In the genomic region with DNA sequence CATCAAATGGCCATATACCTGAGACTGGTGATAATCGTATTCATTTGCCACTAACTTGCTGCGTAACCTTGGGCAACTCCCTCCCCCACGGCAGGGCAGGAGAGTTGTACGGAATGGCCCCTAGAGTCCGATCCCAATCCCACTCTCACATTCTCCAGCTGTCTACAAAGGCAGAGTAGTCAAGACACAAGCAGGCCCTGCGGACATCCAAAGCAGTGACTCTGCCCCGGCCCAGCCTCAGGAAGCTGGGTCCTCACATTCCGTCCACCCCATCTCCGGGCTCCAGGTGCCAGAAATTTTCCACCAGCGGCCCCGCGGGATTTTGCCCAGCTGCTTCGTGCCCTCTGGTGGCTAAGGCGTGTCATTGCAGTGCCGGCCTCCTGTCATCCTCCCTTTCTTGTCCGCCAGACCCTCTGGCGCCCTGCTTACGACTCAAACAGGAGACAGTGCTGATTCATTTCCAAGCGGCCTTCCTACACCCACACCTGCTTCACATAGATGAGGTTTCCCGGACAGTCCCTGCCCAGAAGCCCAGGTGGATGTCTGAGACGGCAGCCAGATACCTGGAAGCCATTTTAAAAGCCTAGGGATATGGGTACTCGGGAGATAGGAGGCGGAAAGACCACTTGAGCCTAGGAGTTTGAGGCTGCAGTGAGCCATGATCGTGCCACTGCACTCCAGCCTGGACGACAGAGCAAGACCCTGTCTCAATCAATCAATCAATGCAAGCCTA, we compare ENCODE assay signal across 2 cellular contexts.
A peak's percentile ranks its signal among the peaks of the same experiment; 100 is the strongest.
TF ChIP-seq lines count a peak whose summit lies in the region.

No MANE protein-coding gene starts in this region.

TF ChIP-seq in A549, 52 proteins besides CTCF, POLR2A, EP300 and RAD21:
- TF ChIP-seq HOXA7 (CRISPR knock-in tag; IDR thresholded peaks at IDR 0.05) (no peak), TFCP2L1 (CRISPR knock-in tag; IDR thresholded peaks at IDR 0.05) (no peak), HOXB5 (CRISPR knock-in tag; IDR thresholded peaks at IDR 0.05) (peak; percentile 31; the same call in 1 of the 2 replicates), NPAS2 (CRISPR knock-in tag; IDR thresholded peaks at IDR 0.05; ENCODE audit: borderline replicate concordance) (no peak), FOSL2 (IDR thresholded peaks at IDR 0.05) (no peak), FOSL2 (CRISPR knock-in tag; IDR thresholded peaks at IDR 0.05) (peak; percentile 37; the same call in 1 of the 2 replicates), KDM1A (IDR thresholded peaks at IDR 0.05; ENCODE audit: low read depth) (no peak), BHLHE40 (IDR thresholded peaks at IDR 0.05; ENCODE audit: low read depth, low read length) (no peak), JUN (IDR thresholded peaks at IDR 0.05) (peak in 1 of 2 experiments; percentile 59; a peak in 1 of 5 replicates), MAFK (IDR thresholded peaks at IDR 0.05; ENCODE audit: partially characterized antibody) (peak; percentile 25), GATA3 (IDR thresholded peaks at IDR 0.05; ENCODE audit: borderline replicate concordance) (0 out of 2 replicates have a peak, but pooled peaks have one; percentile 11), TP53 (CRISPR knock-in tag; IDR thresholded peaks at IDR 0.05) (peak; percentile 23; the same call in 1 of the 2 replicates), SMC3 (IDR thresholded peaks at IDR 0.05) (peak; percentile 100), MYC (IDR thresholded peaks at IDR 0.05; ENCODE audit: borderline replicate concordance, low read length) (0 out of 2 replicates have a peak, but pooled peaks have one; percentile 58), ATOH8 (CRISPR knock-in tag; IDR thresholded peaks at IDR 0.05; ENCODE audit: low read depth) (0 out of 2 replicates have a peak, but pooled peaks have one; percentile 25)
- TF ChIP-seq, protein P1, sequence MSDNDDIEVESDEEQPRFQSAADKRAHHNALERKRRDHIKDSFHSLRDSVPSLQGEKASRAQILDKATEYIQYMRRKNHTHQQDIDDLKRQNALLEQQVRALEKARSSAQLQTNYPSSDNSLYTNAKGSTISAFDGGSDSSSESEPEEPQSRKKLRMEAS (IDR thresholded peaks at IDR 0.05): peak; percentile 86

TF ChIP-seq in GM23338, 12 proteins besides CTCF, POLR2A, EP300 and RAD21:
- TF ChIP-seq ETS1 (IDR thresholded peaks at IDR 0.05): no peak
- TF ChIP-seq CREB1 (CRISPR knock-in tag; IDR thresholded peaks at IDR 0.05; ENCODE audit: low read depth): peak; percentile 80
- TF ChIP-seq EZH2 (IDR thresholded peaks at IDR 0.05; ENCODE audit: low read depth, unreplicated experiment): no peak
- TF ChIP-seq, protein P2, sequence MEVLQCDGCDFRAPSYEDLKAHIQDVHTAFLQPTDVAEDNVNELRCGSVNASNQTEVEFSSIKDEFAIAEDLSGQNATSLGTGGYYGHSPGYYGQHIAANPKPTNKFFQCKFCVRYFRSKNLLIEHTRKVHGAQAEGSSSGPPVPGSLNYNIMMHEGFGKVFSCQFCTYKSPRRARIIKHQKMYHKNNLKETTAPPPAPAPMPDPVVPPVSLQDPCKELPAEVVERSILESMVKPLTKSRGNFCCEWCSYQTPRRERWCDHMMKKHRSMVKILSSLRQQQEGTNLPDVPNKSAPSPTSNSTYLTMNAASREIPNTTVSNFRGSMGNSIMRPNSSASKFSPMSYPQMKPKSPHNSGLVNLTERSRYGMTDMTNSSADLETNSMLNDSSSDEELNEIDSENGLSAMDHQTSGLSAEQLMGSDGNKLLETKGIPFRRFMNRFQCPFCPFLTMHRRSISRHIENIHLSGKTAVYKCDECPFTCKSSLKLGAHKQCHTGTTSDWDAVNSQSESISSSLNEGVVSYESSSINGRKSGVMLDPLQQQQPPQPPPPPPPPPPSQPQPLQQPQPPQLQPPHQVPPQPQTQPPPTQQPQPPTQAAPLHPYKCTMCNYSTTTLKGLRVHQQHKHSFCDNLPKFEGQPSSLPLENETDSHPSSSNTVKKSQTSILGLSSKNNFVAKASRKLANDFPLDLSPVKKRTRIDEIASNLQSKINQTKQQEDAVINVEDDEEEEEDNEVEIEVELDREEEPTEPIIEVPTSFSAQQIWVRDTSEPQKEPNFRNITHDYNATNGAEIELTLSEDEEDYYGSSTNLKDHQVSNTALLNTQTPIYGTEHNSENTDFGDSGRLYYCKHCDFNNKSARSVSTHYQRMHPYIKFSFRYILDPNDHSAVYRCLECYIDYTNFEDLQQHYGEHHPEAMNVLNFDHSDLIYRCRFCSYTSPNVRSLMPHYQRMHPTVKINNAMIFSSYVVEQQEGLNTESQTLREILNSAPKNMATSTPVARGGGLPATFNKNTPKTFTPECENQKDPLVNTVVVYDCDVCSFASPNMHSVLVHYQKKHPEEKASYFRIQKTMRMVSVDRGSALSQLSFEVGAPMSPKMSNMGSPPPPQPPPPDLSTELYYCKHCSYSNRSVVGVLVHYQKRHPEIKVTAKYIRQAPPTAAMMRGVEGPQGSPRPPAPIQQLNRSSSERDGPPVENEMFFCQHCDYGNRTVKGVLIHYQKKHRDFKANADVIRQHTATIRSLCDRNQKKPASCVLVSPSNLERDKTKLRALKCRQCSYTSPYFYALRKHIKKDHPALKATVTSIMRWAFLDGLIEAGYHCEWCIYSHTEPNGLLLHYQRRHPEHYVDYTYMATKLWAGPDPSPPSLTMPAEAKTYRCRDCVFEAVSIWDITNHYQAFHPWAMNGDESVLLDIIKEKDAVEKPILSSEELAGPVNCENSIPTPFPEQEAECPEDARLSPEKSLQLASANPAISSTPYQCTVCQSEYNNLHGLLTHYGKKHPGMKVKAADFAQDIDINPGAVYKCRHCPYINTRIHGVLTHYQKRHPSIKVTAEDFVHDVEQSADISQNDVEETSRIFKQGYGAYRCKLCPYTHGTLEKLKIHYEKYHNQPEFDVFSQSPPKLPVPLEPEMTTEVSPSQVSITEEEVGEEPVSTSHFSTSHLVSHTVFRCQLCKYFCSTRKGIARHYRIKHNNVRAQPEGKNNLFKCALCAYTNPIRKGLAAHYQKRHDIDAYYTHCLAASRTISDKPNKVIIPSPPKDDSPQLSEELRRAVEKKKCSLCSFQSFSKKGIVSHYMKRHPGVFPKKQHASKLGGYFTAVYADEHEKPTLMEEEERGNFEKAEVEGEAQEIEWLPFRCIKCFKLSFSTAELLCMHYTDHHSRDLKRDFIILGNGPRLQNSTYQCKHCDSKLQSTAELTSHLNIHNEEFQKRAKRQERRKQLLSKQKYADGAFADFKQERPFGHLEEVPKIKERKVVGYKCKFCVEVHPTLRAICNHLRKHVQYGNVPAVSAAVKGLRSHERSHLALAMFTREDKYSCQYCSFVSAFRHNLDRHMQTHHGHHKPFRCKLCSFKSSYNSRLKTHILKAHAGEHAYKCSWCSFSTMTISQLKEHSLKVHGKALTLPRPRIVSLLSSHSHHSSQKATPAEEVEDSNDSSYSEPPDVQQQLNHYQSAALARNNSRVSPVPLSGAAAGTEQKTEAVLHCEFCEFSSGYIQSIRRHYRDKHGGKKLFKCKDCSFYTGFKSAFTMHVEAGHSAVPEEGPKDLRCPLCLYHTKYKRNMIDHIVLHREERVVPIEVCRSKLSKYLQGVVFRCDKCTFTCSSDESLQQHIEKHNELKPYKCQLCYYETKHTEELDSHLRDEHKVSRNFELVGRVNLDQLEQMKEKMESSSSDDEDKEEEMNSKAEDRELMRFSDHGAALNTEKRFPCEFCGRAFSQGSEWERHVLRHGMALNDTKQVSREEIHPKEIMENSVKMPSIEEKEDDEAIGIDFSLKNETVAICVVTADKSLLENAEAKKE (CRISPR knock-in tag; IDR thresholded peaks at IDR 0.05): no peak
- TF ChIP-seq POLR2AphosphoS5 (IDR thresholded peaks at IDR 0.05; ENCODE audit: low read depth): no peak
- TF ChIP-seq JUNB (IDR thresholded peaks at IDR 0.05; ENCODE audit: unreplicated experiment): no peak
